ENCODE assay signal across 1 cellular context in genomic region chr1:12078575-12078937, GRCh38.
TF ChIP-seq lines count a peak whose summit lies in the region.

No MANE protein-coding gene starts in this region.

TF ChIP-seq in K562, 482 proteins besides CTCF, POLR2A, EP300 and RAD21 (continued from another document):
- TF ChIP-seq, protein P1, sequence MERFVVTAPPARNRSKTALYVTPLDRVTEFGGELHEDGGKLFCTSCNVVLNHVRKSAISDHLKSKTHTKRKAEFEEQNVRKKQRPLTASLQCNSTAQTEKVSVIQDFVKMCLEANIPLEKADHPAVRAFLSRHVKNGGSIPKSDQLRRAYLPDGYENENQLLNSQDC (CRISPR knock-in tag; IDR thresholded peaks at IDR 0.05) = no peak
- TF ChIP-seq ARID1B (IDR thresholded peaks at IDR 0.05) = no peak
- TF ChIP-seq PPARD (CRISPR knock-in tag; IDR thresholded peaks at IDR 0.05) = no peak
- no peak for TF ChIP-seq ZNF232 (CRISPR knock-in tag; IDR thresholded peaks at IDR 0.05)
